ENCODE assay signal across 2 cellular contexts in genomic region chr2:144451443-144451842, GRCh38.
A peak's percentile ranks its signal among the peaks of the same experiment; 100 is the strongest.
TF ChIP-seq lines count a peak whose summit lies in the region.

No MANE protein-coding gene starts in this region.

TF ChIP-seq in IMR-90, 13 proteins besides CTCF, POLR2A, EP300 and RAD21:
- TF ChIP-seq ELK1 (IDR thresholded peaks at IDR 0.05; ENCODE audit: borderline replicate concordance, low read depth, low read length), result no peak
- no peak for TF ChIP-seq MAZ (IDR thresholded peaks at IDR 0.05; ENCODE audit: borderline replicate concordance, low read depth, low read length)
- TF ChIP-seq CEBPB (IDR thresholded peaks at IDR 0.05; ENCODE audit: low read depth, low read length), result 0 out of 2 replicates have a peak, but pooled peaks have one; percentile 6

TF ChIP-seq in K562, 482 proteins besides CTCF, POLR2A, EP300 and RAD21:
- TF ChIP-seq HNRNPH1 (optimal IDR thresholded peaks at IDR 0.05; ENCODE audit: low read depth, low read length) (no peak), MECOM (CRISPR knock-in tag; IDR thresholded peaks at IDR 0.05) (no peak), ZNF354B (CRISPR knock-in tag; IDR thresholded peaks at IDR 0.05) (no peak), MAFK (IDR thresholded peaks at IDR 0.05; ENCODE audit: low read length) (no peak), MBD2 (IDR thresholded peaks at IDR 0.05; ENCODE audit: borderline replicate concordance, low read depth) (no peak), CHD2 (IDR thresholded peaks at IDR 0.05; ENCODE audit: low read depth, low read length) (no peak), MTA1 (IDR thresholded peaks at IDR 0.05; ENCODE audit: borderline replicate concordance) (no peak), TRIM24 (IDR thresholded peaks at IDR 0.05) (peak; percentile 52 to 72; a peak in 2 of 4 replicates), SOX6 (IDR thresholded peaks at IDR 0.05) (peak; percentile 38; the same call in 1 of the 2 replicates), ZNF696 (CRISPR knock-in tag; conservative IDR thresholded peaks at IDR 0.05) (no peak), SMAD4 (CRISPR knock-in tag; conservative IDR thresholded peaks at IDR 0.05) (peak; percentile 39; the same call in 1 of the 2 replicates), CXXC5 (CRISPR knock-in tag; IDR thresholded peaks at IDR 0.05) (peak; percentile 24; the same call in 1 of the 2 replicates), SMARCE1 (IDR thresholded peaks at IDR 0.05) (peak; percentile 47; the same call in 1 of the 2 replicates), ZSCAN32 (CRISPR knock-in tag; IDR thresholded peaks at IDR 0.05) (peak; percentile 46; the same call in 1 of the 2 replicates), JUND (IDR thresholded peaks at IDR 0.05; ENCODE audit: borderline replicate concordance, low read depth, low read length) (peak; percentile 67; the same call in 1 of the 2 replicates), JUND (tag; IDR thresholded peaks at IDR 0.05; ENCODE audit: borderline replicate concordance, low read depth, low read length) (peak; percentile 62; the same call in 1 of the 3 replicates), IRF1 (CRISPR knock-in tag; IDR thresholded peaks at IDR 0.05; ENCODE audit: borderline replicate concordance) (no peak), GTF2E2 (tag; IDR thresholded peaks at IDR 0.05) (0 out of 2 replicates have a peak, but pooled peaks have one; percentile 22), DMBX1 (CRISPR knock-in tag; IDR thresholded peaks at IDR 0.05; ENCODE audit: borderline replicate concordance) (peak; percentile 42; the same call in 1 of the 2 replicates), ZNF24 (IDR thresholded peaks at IDR 0.05) (no peak), CEBPB (tag; IDR thresholded peaks at IDR 0.05) (peak; percentile 86), SLC30A9 (CRISPR knock-in tag; IDR thresholded peaks at IDR 0.05) (no peak), KDM5B (IDR thresholded peaks at IDR 0.05; ENCODE audit: insufficient replicate concordance, low read depth, low read length) (no peak), LCOR (CRISPR knock-in tag; IDR thresholded peaks at IDR 0.05) (no peak), CEBPG (CRISPR knock-in tag; IDR thresholded peaks at IDR 0.05) (peak; percentile 72), CEBPG (tag; conservative IDR thresholded peaks at IDR 0.05 in 1 of 2, IDR thresholded peaks at IDR 0.05 in 1 of 2) (peak; percentile 90 to 92), GABPA (tag; conservative IDR thresholded peaks at IDR 0.05; ENCODE audit: low read depth) (peak; percentile 42), FUS (optimal IDR thresholded peaks at IDR 0.05; ENCODE audit: low read depth, low read length) (no peak), SMARCB1 (IDR thresholded peaks at IDR 0.05; ENCODE audit: insufficient read length, low read depth) (no peak), ATF7 (IDR thresholded peaks at IDR 0.05) (peak; percentile 27; the same call in 1 of the 2 replicates), TAF9B (IDR thresholded peaks at IDR 0.05; ENCODE audit: partially characterized antibody) (no peak), KDM2B (CRISPR knock-in tag; IDR thresholded peaks at IDR 0.05) (no peak), ATF4 (CRISPR knock-in tag; IDR thresholded peaks at IDR 0.05) (peak; percentile 79), PYGO2 (tag; IDR thresholded peaks at IDR 0.05) (no peak), MLLT1 (IDR thresholded peaks at IDR 0.05) (no peak), POLR2AphosphoS2 (IDR thresholded peaks at IDR 0.05; ENCODE audit: low read length) (no peak), ATF3 (IDR thresholded peaks at IDR 0.05) (peak; percentile 84), ATF3 (CRISPR knock-in tag; conservative IDR thresholded peaks at IDR 0.05) (no peak), NR1H2 (CRISPR knock-in tag; IDR thresholded peaks at IDR 0.05) (no peak), ZNF197 (CRISPR knock-in tag; IDR thresholded peaks at IDR 0.05; ENCODE audit: low read depth) (no peak), E4F1 (CRISPR knock-in tag; IDR thresholded peaks at IDR 0.05; ENCODE audit: borderline replicate concordance) (no peak), ZNF311 (CRISPR knock-in tag; IDR thresholded peaks at IDR 0.05) (0 out of 2 replicates have a peak, but pooled peaks have one; percentile 16)
